8 cellular contexts compared by ENCODE assay signal in the genomic region with DNA sequence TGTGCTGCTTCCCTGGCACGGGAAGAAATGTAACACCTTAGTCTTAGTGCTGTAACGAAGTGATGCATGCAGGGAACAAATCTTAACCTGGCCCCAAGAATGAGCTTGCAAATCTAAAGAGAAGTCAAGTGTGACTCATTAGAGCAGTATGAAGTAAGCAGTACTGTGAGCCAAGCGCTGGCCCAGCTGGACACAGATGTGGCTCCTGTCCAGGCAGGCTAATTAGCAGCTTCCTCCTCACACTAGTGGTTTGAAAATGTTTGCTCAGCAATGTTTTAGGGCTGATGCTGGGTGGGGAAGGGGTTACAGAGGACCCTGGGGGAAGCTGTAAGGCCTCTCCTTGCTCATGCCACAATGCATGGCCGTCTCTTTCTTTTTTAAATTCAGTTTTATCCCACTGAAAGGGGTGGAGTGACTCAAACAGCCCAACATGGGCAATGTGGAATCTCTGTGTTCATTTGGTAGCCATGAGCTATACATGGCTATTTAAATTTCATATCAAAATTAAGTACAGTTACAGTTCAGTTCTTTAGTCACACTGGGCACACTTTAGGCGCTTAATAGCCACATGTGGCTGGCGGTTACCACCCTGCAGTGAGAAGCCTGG. TPM values are rescaled to one million over a fixed set of nuclear protein-coding genes. Genes with fewer than 3 reads are reported as not detected.
DNase-seq lines count a peak whose midpoint lies in the region; ATAC-seq and TF ChIP-seq lines count a peak whose summit lies in the region.

No MANE protein-coding gene starts in this region.

- no peaks in the 10 kb centered on the region for H3K4me1 Mint-ChIP-seq in immature natural killer cell
- H3K4me1 Mint-ChIP-seq in CD8-positive, alpha-beta T cell (ENCODE audit: low read depth), result no peaks in the 10 kb centered on the region

- H3K9me3 Mint-ChIP-seq in immature natural killer cell, result no peaks in the 10 kb centered on the region
- no peaks in the 10 kb centered on the region for H3K9me3 Mint-ChIP-seq in CD8-positive, alpha-beta T cell

- intact Hi-C loops in CD8-positive, alpha-beta T cell (cut with DNase I, micrococcal nuclease), result loop anchor here (1.0 to 2.0 kb wide), 4 partner anchors 163 to 695 kb away; no protein-coding TSS in a partner anchor

- no peak for ATAC-seq in CD8-positive, alpha-beta T cell

- H3K4me3 ChIP-seq in brain microvascular endothelial cell (ENCODE audit: low read depth, low read length), result no peak overlapping the region
- no peak overlapping the region for H3K4me3 ChIP-seq in kidney epithelial cell (ENCODE audit: low read depth, low read length)
- no peak overlapping the region for H3K4me3 ChIP-seq in CD8-positive, alpha-beta T cell (ENCODE audit: low read depth, low read length)

- H3K27ac ChIP-seq in brain microvascular endothelial cell, result peak overlapping the region; percentile 17
- no peak overlapping the region for H3K27ac ChIP-seq in CD8-positive, alpha-beta T cell (ENCODE audit: low read depth, low read length)

- POLR2A ChIA-PET in CD8-positive, alpha-beta T cell (lab: Charles Lee), result no interaction called here

- peak; percentile 45 for DNase-seq in COLO829 (ENCODE audit: low spot score)
- DNase-seq in NCI-H2081 (lab: John Stamatoyannopoulos, UW), result peak; percentile 62 to 87
- peak; percentile 75 for DNase-seq in brain microvascular endothelial cell
- DNase-seq in kidney epithelial cell (ENCODE audit: low read depth), result peak; percentile 76
- DNase-seq in activated naive CD4-positive, alpha-beta T cell (lab: John Stamatoyannopoulos, UW), result no peak
- no peak for DNase-seq in midbrain (lab: John Stamatoyannopoulos, UW)
- DNase-seq in immature natural killer cell, result no peak
- DNase-seq in CD8-positive, alpha-beta T cell, result no peak

- CTCF ChIA-PET in CD8-positive, alpha-beta T cell (lab: Charles Lee), result interaction anchor here (1.1 to 2.4 kb wide), 3 partner anchors 12 to 695 kb away, joined by 3 to 15 read pairs (median 8); no protein-coding TSS in a partner anchor

- H3K36me3 ChIP-seq in brain microvascular endothelial cell (replicated peaks) (no peaks in the 10 kb centered on the region), kidney epithelial cell (ENCODE audit: control insufficient read depth, insufficient read depth, low read length) (no peaks in the 10 kb centered on the region)
- no peaks in the 10 kb centered on the region for H3K36me3 ChIP-seq in CD8-positive, alpha-beta T cell (ENCODE audit: insufficient read depth, low read length)

- H3K27ac Mint-ChIP-seq in immature natural killer cell, result no peak overlapping the region
- H3K27ac Mint-ChIP-seq in CD8-positive, alpha-beta T cell, result no peak overlapping the region

- no peaks in the 10 kb centered on the region for H3K27me3 ChIP-seq in brain microvascular endothelial cell (replicated peaks)
- no peaks in the 10 kb centered on the region for H3K27me3 ChIP-seq in kidney epithelial cell (ENCODE audit: control insufficient read depth, insufficient read depth, low read length)
- no peaks in the 10 kb centered on the region for H3K27me3 ChIP-seq in CD8-positive, alpha-beta T cell (ENCODE audit: insufficient read depth, low read length)

- no peaks in the 10 kb centered on the region for H3K9me3 ChIP-seq in CD8-positive, alpha-beta T cell (ENCODE audit: low read length)

- in situ Hi-C loops in brain microvascular endothelial cell (cut with HindIII; ENCODE audit: low pct_ligation_motif_present, low sequenced_read_pairs), result no loop called here

- H3K4me1 ChIP-seq in CD8-positive, alpha-beta T cell (ENCODE audit: insufficient read depth, low read length), result no peaks in the 10 kb centered on the region

- H3K4me3 Mint-ChIP-seq in immature natural killer cell, result no peak overlapping the region
- no peak overlapping the region for H3K4me3 Mint-ChIP-seq in CD8-positive, alpha-beta T cell

- no peaks in the 10 kb centered on the region for H3K36me3 Mint-ChIP-seq in immature natural killer cell
- no peaks in the 10 kb centered on the region for H3K36me3 Mint-ChIP-seq in CD8-positive, alpha-beta T cell

- H3K27me3 Mint-ChIP-seq in immature natural killer cell (ENCODE audit: low read depth in 3 of 3), result peaks cover 0 to 3% (median 2%) of the 10 kb centered on the region in 3 donors
- no peaks in the 10 kb centered on the region for H3K27me3 Mint-ChIP-seq in CD8-positive, alpha-beta T cell (ENCODE audit: low read depth)

- TF ChIP-seq CTCF in brain microvascular endothelial cell (IDR thresholded peaks at IDR 0.05; ENCODE audit: low read depth, low read length, missing control alignments) (no peak), kidney epithelial cell (IDR thresholded peaks at IDR 0.05; ENCODE audit: insufficient read depth, low read length, poor library complexity, severe bottlenecking) (no peak)
- no peak for TF ChIP-seq CTCF in CD8-positive, alpha-beta T cell (IDR thresholded peaks at IDR 0.05)

RNA-seq across cellular contexts. Expression of a gene that starts 48.9 kb away (rescaled TPM):
- 2.0 and 2.1 TPM in 2 replicates for total RNA-seq in kidney epithelial cell
- not detected for polyA plus RNA-seq in immature natural killer cell
- total RNA-seq in CD8-positive, alpha-beta T cell, result under 1 TPM in 1 of 2 experiments, not detected in 1; 0.11 TPM

Comparison
In these comparisons a context has a peak if more than half of its experiments do, and no peak if none do; other contexts are left out.
1. DNase-seq: peak in COLO829 (single experiment), NCI-H2081 (2 of 2), brain microvascular endothelial cell (single experiment) and kidney epithelial cell (single experiment); none in activated naive CD4-positive, alpha-beta T cell (0 of 4), midbrain (single experiment), immature natural killer cell (0 of 3) and CD8-positive, alpha-beta T cell (0 of 7).